8 cellular contexts compared by ENCODE assay signal in the genomic region with DNA sequence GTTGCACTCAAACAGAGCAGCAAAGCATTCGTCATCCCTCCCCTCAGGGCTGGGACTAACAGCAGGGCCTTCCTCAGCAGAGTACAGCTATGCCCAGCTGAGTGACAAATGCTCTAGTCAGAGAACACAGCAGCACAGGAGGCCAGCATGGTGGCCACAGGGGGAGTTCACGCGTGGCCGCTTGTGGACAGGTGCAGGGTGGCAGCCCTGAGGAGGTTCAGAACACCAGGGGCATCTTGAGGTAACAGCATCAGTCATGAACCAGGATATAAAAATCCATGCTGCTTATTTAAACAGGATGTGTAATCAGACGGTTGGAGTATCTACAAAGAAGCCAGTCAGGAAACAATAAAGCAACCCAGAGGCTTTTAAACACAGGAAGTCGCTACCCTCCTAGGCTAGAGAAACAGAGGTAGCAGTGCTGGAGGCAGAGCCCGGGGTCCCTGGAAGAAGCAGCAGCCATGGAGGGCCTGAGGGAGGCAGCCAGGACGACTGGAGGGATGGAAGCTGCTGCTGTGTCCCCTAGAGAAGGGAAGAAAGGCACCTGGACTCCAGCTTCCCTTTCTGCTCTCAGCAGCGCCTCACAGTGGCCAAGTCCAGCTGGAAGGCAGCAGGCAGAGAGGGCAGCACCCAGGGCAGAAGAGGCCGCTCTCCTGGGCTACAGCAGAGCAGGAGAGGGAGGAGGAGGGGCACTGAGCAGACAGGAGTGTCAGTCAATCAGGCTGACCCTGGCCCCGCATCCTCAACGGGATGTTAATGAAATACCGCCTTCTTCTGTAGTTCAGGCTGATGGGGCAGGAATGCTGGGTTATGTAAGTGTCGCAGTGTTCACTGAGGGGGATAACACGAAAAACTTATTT.
DNase-seq lines count a peak whose midpoint lies in the region; ATAC-seq, FAIRE-seq and TF ChIP-seq lines count a peak whose summit lies in the region.

No MANE protein-coding gene starts in this region.

- H3K9me2 ChIP-seq in hepatocyte (replicated peaks; ENCODE audit: insufficient read depth): no peaks in the 10 kb centered on the region

- CTCF ChIA-PET in Caco-2 (lab: Charles Lee): interaction anchor here (0.7 kb wide), 1 partner anchor 433 kb away, joined by 3 read pairs; no protein-coding TSS in a partner anchor

- H3K4me3 ChIP-seq in Caco-2 (ENCODE audit: low read depth, low read length): no peak overlapping the region
- H3K4me3 ChIP-seq in hepatocyte: no peak overlapping the region

- TF ChIP-seq CTCF in Caco-2 (IDR thresholded peaks at IDR 0.05; ENCODE audit: insufficient read depth in 1 of 2, low read depth in 1 of 2, low read length in 1 of 2, severe bottlenecking in 1 of 2, unreplicated experiment in 1 of 2) (peak in 1 of 2 experiments; percentile 59), HFFc6 (IDR thresholded peaks at IDR 0.05) (peak; percentile 74), hepatocyte (IDR thresholded peaks at IDR 0.05; ENCODE audit: poor library complexity) (peak; percentile 53)

- no peaks in the 10 kb centered on the region for H4K20me1 ChIP-seq in hepatocyte (ENCODE audit: insufficient read depth, poor library complexity, severe bottlenecking)

- H3K4me1 ChIP-seq in Caco-2 (no peaks in the 10 kb centered on the region), hepatocyte (ENCODE audit: insufficient read depth) (no peaks in the 10 kb centered on the region)

- H3K27me3 Mint-ChIP-seq in Caco-2 (ENCODE audit: insufficient read depth, unreplicated experiment) (no peaks in the 10 kb centered on the region), HFFc6 (ENCODE audit: insufficient read depth) (peaks cover 3% of the 10 kb centered on the region; the same call in 1 of the 2 replicates)

- H3K27ac ChIP-seq in hepatocyte: peak overlapping the region; percentile 40

- ATAC-seq in HG03469 (IDR thresholded peaks at IDR 0.05; ENCODE audit: unreplicated experiment): no peak

- no peaks in the 10 kb centered on the region for H3K9me3 ChIP-seq in Caco-2
- no peaks in the 10 kb centered on the region for H3K9me3 ChIP-seq in hepatocyte (ENCODE audit: low read depth)

- H3K79me2 ChIP-seq in hepatocyte: no peaks in the 10 kb centered on the region

- H3K27ac Mint-ChIP-seq in Caco-2 (ENCODE audit: unreplicated experiment): no peak overlapping the region
- peak overlapping the region; percentile 83 for H3K27ac Mint-ChIP-seq in HFFc6

- DNase-seq in Caco-2: peak; percentile 63 to 69
- peak; percentile 60 for DNase-seq in HFFc6
- DNase-seq in SIG-M5 (lab: John Stamatoyannopoulos, UW): peak; percentile 38
- peak; percentile 21 for DNase-seq in activated naive CD4-positive, alpha-beta T cell treated with anti-CD3 and anti-CD28 coated beads, Interleukin-2, amount 50 U/mL, for 16 hours
- peak; percentile 72 for DNase-seq in hepatocyte (ENCODE audit: low spot score)
- DNase-seq in stimulated activated CD4-positive, alpha-beta T cell treated with anti-CD3 and anti-CD28 coated beads, Interleukin-2, amount 100 ng/mL, for 48 hours: peak; percentile 30 to 81
- DNase-seq in GM19239 (ENCODE audit: insufficient read length, low spot score): no peak

- no peak overlapping the region for H3K4me3 Mint-ChIP-seq in Caco-2 (ENCODE audit: unreplicated experiment)
- peak overlapping the region; percentile 11; the same call in 1 of the 2 replicates for H3K4me3 Mint-ChIP-seq in HFFc6

- intact Hi-C loops in Caco-2 (cut with micrococcal nuclease; ENCODE audit: unreplicated experiment): no loop called here

- H3K9me3 Mint-ChIP-seq in Caco-2 (ENCODE audit: unreplicated experiment): no peaks in the 10 kb centered on the region
- H3K9me3 Mint-ChIP-seq in HFFc6: no peaks in the 10 kb centered on the region

- H3K36me3 ChIP-seq in Caco-2 (ENCODE audit: control insufficient read depth, insufficient read depth, low read length) (no peaks in the 10 kb centered on the region), hepatocyte (replicated peaks; ENCODE audit: insufficient read depth, low read depth) (no peaks in the 10 kb centered on the region)

- H3K4me1 Mint-ChIP-seq in Caco-2 (ENCODE audit: low read depth, unreplicated experiment): no peaks in the 10 kb centered on the region
- peaks cover 36% of the 10 kb centered on the region for H3K4me1 Mint-ChIP-seq in HFFc6 (ENCODE audit: low read depth)

- H3K4me2 ChIP-seq in hepatocyte: no peak overlapping the region

- H3K27me3 ChIP-seq in Caco-2 (replicated peaks; ENCODE audit: control insufficient read depth, insufficient read depth, low read length): no peaks in the 10 kb centered on the region
- H3K27me3 ChIP-seq in hepatocyte: no peaks in the 10 kb centered on the region

- FAIRE-seq in GM19239 (lab: Jason Lieb, UNC): no peak

- H2AFZ ChIP-seq in hepatocyte: no peak overlapping the region

- POLR2A ChIA-PET in Caco-2 (lab: Charles Lee): no interaction called here

- no TSS peak for BruUV-seq in Caco-2 (replicated peaks; lab: Mats Ljungman, UMichigan)

- H3K36me3 Mint-ChIP-seq in Caco-2 (ENCODE audit: insufficient read depth, unreplicated experiment) (no peaks in the 10 kb centered on the region), HFFc6 (ENCODE audit: low read depth) (no peaks in the 10 kb centered on the region)

- WGBS in hepatocyte (ENCODE audit: low lambda C conversion rate, missing lambda C conversion rate): 51% methylated on average over 15 of the region's 15 CpGs
